Comparison of ENCODE assay signal across 1 cellular context in genomic region chr6:26195376-26195923, GRCh38.
TF ChIP-seq lines count a peak whose summit lies in the region.

No MANE protein-coding gene starts in this region.

TF ChIP-seq in K562, 482 proteins besides CTCF, POLR2A, EP300 and RAD21 (continued from another document and continues in another):
- TF ChIP-seq DMBX1 (CRISPR knock-in tag; IDR thresholded peaks at IDR 0.05; ENCODE audit: borderline replicate concordance) (no peak; the same call in 1 of the 2 replicates), NR2C1 (IDR thresholded peaks at IDR 0.05) (no peak), NR2C1 (tag; IDR thresholded peaks at IDR 0.05) (no peak), TSHZ1 (CRISPR knock-in tag; IDR thresholded peaks at IDR 0.05) (no peak), ZNF384 (IDR thresholded peaks at IDR 0.05; ENCODE audit: low read depth, low read length) (peak; percentile 98), E2F3 (CRISPR knock-in tag; IDR thresholded peaks at IDR 0.05) (no peak), MGA (IDR thresholded peaks at IDR 0.05) (no peak), ZNF263 (CRISPR knock-in tag; IDR thresholded peaks at IDR 0.05; ENCODE audit: borderline replicate concordance) (no peak), BDP1 (IDR thresholded peaks at IDR 0.05; ENCODE audit: insufficient read depth, insufficient read length) (no peak), NFXL1 (CRISPR knock-in tag; IDR thresholded peaks at IDR 0.05) (no peak), PURB (CRISPR knock-in tag; IDR thresholded peaks at IDR 0.05; ENCODE audit: low read depth) (no peak), ZNF740 (CRISPR knock-in tag; IDR thresholded peaks at IDR 0.05) (no peak), ZNF740 (tag; IDR thresholded peaks at IDR 0.05) (no peak), PREB (CRISPR knock-in tag; IDR thresholded peaks at IDR 0.05) (0 out of 2 replicates have a peak, but pooled peaks have one; percentile 49), ATF4 (CRISPR knock-in tag; IDR thresholded peaks at IDR 0.05) (no peak), E2F4 (CRISPR knock-in tag; IDR thresholded peaks at IDR 0.05; ENCODE audit: low read depth) (no peak), ETS1 (conservative IDR thresholded peaks at IDR 0.05; ENCODE audit: control insufficient read depth, low read depth, low read length) (peak; percentile 24; the same call in 1 of the 2 replicates), CCNT2 (IDR thresholded peaks at IDR 0.05; ENCODE audit: borderline replicate concordance, extremely low read depth, insufficient read length, low read depth, low read length) (no peak), CCAR2 (IDR thresholded peaks at IDR 0.05; ENCODE audit: low read depth, low read length) (no peak), JUNB (CRISPR knock-in tag; conservative IDR thresholded peaks at IDR 0.05) (no peak), RBFOX2 (IDR thresholded peaks at IDR 0.05; ENCODE audit: low read depth, low read length) (peak; percentile 75), PATZ1 (CRISPR knock-in tag; IDR thresholded peaks at IDR 0.05; ENCODE audit: borderline replicate concordance) (no peak), GABPB2 (CRISPR knock-in tag; conservative IDR thresholded peaks at IDR 0.05) (no peak), UBTF (IDR thresholded peaks at IDR 0.05; ENCODE audit: borderline replicate concordance in 1 of 2, low read depth in 2 of 2, low read length in 2 of 2) (no peak), NFE2L1 (tag; IDR thresholded peaks at IDR 0.05; ENCODE audit: borderline replicate concordance, low read depth) (no peak), PTTG1 (tag; IDR thresholded peaks at IDR 0.05; ENCODE audit: low read depth) (no peak), NCOA2 (IDR thresholded peaks at IDR 0.05; ENCODE audit: partially characterized antibody in 2 of 2) (no peak), ZNF197 (CRISPR knock-in tag; IDR thresholded peaks at IDR 0.05; ENCODE audit: low read depth) (no peak), ZNF778 (CRISPR knock-in tag; IDR thresholded peaks at IDR 0.05) (no peak), RUNX1 (IDR thresholded peaks at IDR 0.05; ENCODE audit: low read depth) (no peak), MCM2 (IDR thresholded peaks at IDR 0.05; ENCODE audit: low read depth) (no peak)
